ENCODE assay signal across 8 cellular contexts in the genomic region with DNA sequence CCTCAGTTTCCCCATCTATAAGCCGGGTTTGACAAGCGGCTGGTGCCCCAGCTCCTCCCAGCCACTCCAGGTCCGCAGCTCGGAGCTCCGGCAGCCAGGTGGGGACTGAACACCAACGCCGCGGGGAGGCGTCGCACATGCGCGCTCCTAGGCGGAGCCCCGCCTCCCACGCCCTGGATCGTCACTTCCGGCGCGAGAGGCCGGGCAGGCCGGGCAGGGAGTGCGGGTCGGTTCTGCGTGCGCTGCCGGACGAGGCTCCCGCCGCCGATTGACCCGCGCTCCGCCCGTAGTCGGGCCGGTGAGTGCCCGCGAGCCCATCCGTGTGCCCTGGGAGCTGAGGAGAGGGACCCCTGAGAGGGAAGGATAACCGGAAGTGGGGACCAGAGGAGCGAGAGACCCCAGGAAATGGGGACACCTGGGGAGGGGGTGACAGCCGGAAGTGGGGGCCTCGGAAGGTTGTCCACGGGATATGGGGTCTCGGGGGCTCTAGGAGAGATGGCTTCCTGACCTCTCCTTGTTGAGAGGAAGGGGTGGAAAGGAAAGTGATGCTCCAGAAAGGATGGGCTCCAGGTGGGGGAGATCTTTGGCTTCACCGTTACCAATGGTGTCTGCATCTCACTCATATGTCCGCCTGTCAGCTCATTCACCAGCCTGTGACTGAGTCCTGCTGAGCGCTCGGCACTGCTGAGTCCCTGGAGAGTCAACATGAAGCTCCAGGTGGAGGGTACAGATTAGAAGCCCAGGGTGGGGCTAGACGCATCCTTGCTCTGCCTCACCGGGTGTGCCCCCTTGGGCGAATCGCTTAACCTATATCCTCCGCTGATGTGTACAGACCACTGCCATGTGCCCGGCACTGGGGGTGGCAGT. TPM values are rescaled to one million over a fixed set of nuclear protein-coding genes. Genes with fewer than 3 reads are reported as not detected.
A peak's percentile ranks its signal among the peaks of the same experiment; 100 is the strongest.
DNase-seq lines count a peak whose midpoint lies in the region; ATAC-seq and TF ChIP-seq lines count a peak whose summit lies in the region.

A gene with protein sequence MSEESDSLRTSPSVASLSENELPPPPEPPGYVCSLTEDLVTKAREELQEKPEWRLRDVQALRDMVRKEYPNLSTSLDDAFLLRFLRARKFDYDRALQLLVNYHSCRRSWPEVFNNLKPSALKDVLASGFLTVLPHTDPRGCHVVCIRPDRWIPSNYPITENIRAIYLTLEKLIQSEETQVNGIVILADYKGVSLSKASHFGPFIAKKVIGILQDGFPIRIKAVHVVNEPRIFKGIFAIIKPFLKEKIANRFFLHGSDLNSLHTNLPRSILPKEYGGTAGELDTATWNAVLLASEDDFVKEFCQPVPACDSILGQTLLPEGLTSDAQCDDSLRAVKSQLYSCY (plus strand): TSS at position 181 of the 867 bp plus-strand sequence. CDS start 4,126 bp downstream, outside the sequence.

- peaks cover 22% of the 10 kb centered on the region for H3K4me1 Mint-ChIP-seq in T-helper 1 cell treated with Interleukin-12 subunit alpha and Interleukin-12 subunit beta and Interleukin-4 antibody, amounts not matched to agents 30 μg/mL and 1 μg/mL, for 36 hours (ENCODE audit: low read depth)

- TF ChIP-seq POLR2A in prostate gland (IDR thresholded peaks at IDR 0.05) = peak; percentile 97

- H3K9me3 ChIP-seq in right atrium auricular region (no peaks in the 10 kb centered on the region), prostate gland (no peaks in the 10 kb centered on the region)

- no peaks in the 10 kb centered on the region for H3K27me3 Mint-ChIP-seq in T-helper 1 cell treated with Interleukin-12 subunit alpha and Interleukin-12 subunit beta and Interleukin-4 antibody, amounts not matched to agents 30 μg/mL and 1 μg/mL, for 36 hours (ENCODE audit: low read depth)

- H3K4me3 ChIP-seq in right atrium auricular region (peak within 1 kb of the TSS; percentile 52 to 63), prostate gland (peak within 1 kb of the TSS; percentile 83 to 95), urinary bladder (ENCODE audit: low read depth, low read length) (peak within 1 kb of the TSS; percentile 73)

- WGBS in prostate gland = 3% methylated on average over 55 of the region's 55 CpGs
- WGBS in urinary bladder = 2% methylated on average over 55 of the region's 55 CpGs

- peak within 1 kb of the TSS; percentile 92 for H3K27ac Mint-ChIP-seq in T-helper 1 cell treated with Interleukin-12 subunit alpha and Interleukin-12 subunit beta and Interleukin-4 antibody, amounts not matched to agents 30 μg/mL and 1 μg/mL, for 36 hours

- peak within 1 kb of the TSS; percentile 86 to 89 for H3K27ac ChIP-seq in right atrium auricular region
- peak within 1 kb of the TSS; percentile 90 for H3K27ac ChIP-seq in prostate gland
- peak within 1 kb of the TSS; percentile 91 for H3K27ac ChIP-seq in urinary bladder (ENCODE audit: low read depth)

- no peaks in the 10 kb centered on the region for H3K9me3 Mint-ChIP-seq in T-helper 1 cell treated with Interleukin-12 subunit alpha and Interleukin-12 subunit beta and Interleukin-4 antibody, amounts not matched to agents 30 μg/mL and 1 μg/mL, for 36 hours

- H3K4me1 ChIP-seq in right atrium auricular region = peaks cover 0 to 13% of the 10 kb centered on the region in 2 donors
- H3K4me1 ChIP-seq in prostate gland (replicated peaks) = no peaks in the 10 kb centered on the region
- no peaks in the 10 kb centered on the region for H3K4me1 ChIP-seq in urinary bladder (ENCODE audit: insufficient read depth)

- H3K27me3 ChIP-seq in right atrium auricular region (no peaks in the 10 kb centered on the region), prostate gland (replicated peaks; ENCODE audit: insufficient read depth) (no peaks in the 10 kb centered on the region)

- TF ChIP-seq CTCF in GM13977 (IDR thresholded peaks at IDR 0.05; ENCODE audit: extremely low read depth, insufficient read depth, missing control alignments) (peak; percentile 26), right atrium auricular region (IDR thresholded peaks at IDR 0.05) (peak in 1 of 2 donors; percentile 71), prostate gland (IDR thresholded peaks at IDR 0.05) (peak in 3 of 4 experiments; percentile 61 to 82 (median 78))

- peak; percentile 94 for DNase-seq in GM13977 (ENCODE audit: low spot score)
- peak; percentile 94 for DNase-seq in NCI-H146 (lab: John Stamatoyannopoulos, UW)
- DNase-seq in amniotic epithelial cell (ENCODE audit: low read depth) = peak; percentile 77
- peak; percentile 89 for DNase-seq in right atrium auricular region (ENCODE audit: low spot score)
- DNase-seq in prostate gland (ENCODE audit: low spot score) = peak; percentile 87

- intact Hi-C loops in prostate gland (cut with DNase I) = loop anchor here (2.0 to 5.0 kb wide), 3 partner anchors 45 to 206 kb away; no protein-coding TSS in a partner anchor

- ATAC-seq in HG02870 (IDR thresholded peaks at IDR 0.05; ENCODE audit: unreplicated experiment) = peak; percentile 91

- peaks cover 5% of the 10 kb centered on the region for H3K36me3 Mint-ChIP-seq in T-helper 1 cell treated with Interleukin-12 subunit alpha and Interleukin-12 subunit beta and Interleukin-4 antibody, amounts not matched to agents 30 μg/mL and 1 μg/mL, for 36 hours (ENCODE audit: low read depth)

- H3K36me3 ChIP-seq in right atrium auricular region (peaks cover 12% of the 10 kb centered on the region), prostate gland (no peaks in the 10 kb centered on the region), urinary bladder (ENCODE audit: insufficient read depth) (peaks cover 3% of the 10 kb centered on the region)

- peak within 1 kb of the TSS; percentile 93 for H3K4me3 Mint-ChIP-seq in T-helper 1 cell treated with Interleukin-12 subunit alpha and Interleukin-12 subunit beta and Interleukin-4 antibody, amounts not matched to agents 30 μg/mL and 1 μg/mL, for 36 hours

- in situ Hi-C loops in GM13977 (cut with MboI; ENCODE audit: low pct_unique_long_range_greater_than_20kb, low sequenced_read_pairs, unreplicated experiment) = no loop called here

RNA-seq across cellular contexts. Expression of the gene that starts here (rescaled TPM):
- total RNA-seq in right atrium auricular region (1 to 10 TPM; 3.6 to 6.0 TPM), prostate gland (10 to 100 TPM; 11.8 to 14.8 TPM), urinary bladder (7.6 TPM)
- 3.9 TPM for polyA plus RNA-seq in urinary bladder

Comparison
In these comparisons a context has a peak if more than half of its experiments do, and no peak if none do; other contexts are left out.
1. Peak in every context shown above with its lines: DNase-seq, ATAC-seq, H3K4me3 ChIP-seq and H3K27ac ChIP-seq.